ENCODE assay signal across 23 cellular contexts in the genomic region with DNA sequence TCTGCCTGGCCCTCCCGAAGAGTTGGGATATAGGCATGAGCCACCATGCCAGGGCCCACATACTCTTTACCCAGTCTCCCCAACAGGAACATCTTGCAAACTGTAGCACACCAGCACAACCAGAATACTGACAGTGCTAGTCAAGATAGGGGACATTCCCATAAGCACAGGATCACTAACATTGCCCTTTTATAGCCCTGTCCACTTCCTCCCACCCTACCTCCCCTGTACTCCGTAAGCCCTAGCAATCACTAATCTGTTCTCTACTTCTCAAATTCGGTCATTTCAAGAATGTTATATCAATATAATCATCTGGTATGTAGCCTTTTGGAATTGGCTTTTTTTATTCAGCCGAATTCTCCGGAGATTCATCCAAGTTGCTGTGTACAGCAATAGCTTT. TPM values are rescaled to one million over a fixed set of nuclear protein-coding genes. Genes with fewer than 3 reads are reported as not detected.
DNase-seq lines count a peak whose midpoint lies in the region; ATAC-seq and TF ChIP-seq lines count a peak whose summit lies in the region.
"Had no signal": no experiment of that assay in that cellular context is flagged by ENCODE, and none has a peak within 500 bp of the region (broad histone marks: within the 10 kb centered on the region; RNA-seq: fewer than 3 reads in every experiment).

No MANE protein-coding gene starts in this region.

- intact Hi-C loops in Right ventricle myocardium inferior (cut with DNase I), result loop anchor here (5.0 kb wide), 1 partner anchor 96 kb away; no protein-coding TSS in a partner anchor
- intact Hi-C loops in adrenal gland (cut with DNase I), result no loop called here

- H3K79me1 ChIP-seq in mesenchymal stem cell (replicated peaks; ENCODE audit: low read length, poor library complexity, severe bottlenecking), result peaks cover 18% of the 10 kb centered on the region

- H3K27ac ChIP-seq in cardiac muscle cell (peak overlapping the region; percentile 34), adrenal gland (peak overlapping the region; percentile 53 to 74 (median 68)), mesenchymal stem cell (ENCODE audit: low read length, poor library complexity, severe bottlenecking) (no peak overlapping the region)
- H3K27ac ChIP-seq: HL-60, PC-9 had no signal

- H4K91ac ChIP-seq in mesenchymal stem cell (ENCODE audit: low read length), result no peak overlapping the region

- H3K4me1 ChIP-seq in cardiac muscle cell (ENCODE audit: low read depth) (peaks cover 9% of the 10 kb centered on the region), adrenal gland (replicated peaks in 1 of 2) (peaks cover 15 to 39% of the 10 kb centered on the region in 2 donors), mesenchymal stem cell (ENCODE audit: control insufficient read depth, insufficient read depth, low read depth, low read length) (peaks cover 1% of the 10 kb centered on the region)

- no peak overlapping the region for H2BK15ac ChIP-seq in mesenchymal stem cell (ENCODE audit: low read depth, poor library complexity, severe bottlenecking)

- H2BK5ac ChIP-seq in mesenchymal stem cell (ENCODE audit: low read depth, low read length, poor library complexity, severe bottlenecking), result no peak overlapping the region

- H3K4me3 ChIP-seq in cardiac muscle cell (no peak overlapping the region), adrenal gland (no peak overlapping the region), mesenchymal stem cell (ENCODE audit: insufficient read depth in 1 of 2, low read depth in 1 of 2, low read length in 2 of 2) (no peak overlapping the region)
- H3K4me3 ChIP-seq: PC-9 had no signal

- H2AK5ac ChIP-seq in mesenchymal stem cell (ENCODE audit: low read length, severe bottlenecking), result no peak overlapping the region

- no peak overlapping the region for H2BK120ac ChIP-seq in mesenchymal stem cell (ENCODE audit: low read depth, low read length)

- no peak for ATAC-seq in Right ventricle myocardium inferior
- ATAC-seq in GM21515 (IDR thresholded peaks at IDR 0.05; ENCODE audit: unreplicated experiment), result no peak
- ATAC-seq: HCT116, HepG2 had no signal

- DNase-seq in cardiac muscle cell (ENCODE audit: low read depth in 1 of 2, low spot score in 1 of 2), result no peak
- no peak for DNase-seq in Right ventricle myocardium inferior (ENCODE audit: missing footprints)
- DNase-seq in adrenal gland, result no peak
- DNase-seq in mesenchymal stem cell, result no peak
- no peak for DNase-seq in activated CD4-positive, alpha-beta T cell treated with anti-CD3 and anti-CD28 coated beads, Interleukin-2, amount 50 U/mL, for 4 hours
- no peak for DNase-seq in HuH-7 (ENCODE audit: low spot score)
- DNase-seq: Caco-2; CD4-positive, alpha-beta T cell; DMS 273 treated with DMSO at 0.1 percent for 48 hours; DMS79 treated with DMSO at 0.1 percent for 48 hours; KG1; NCI-H1092; NCI-H1436 treated with DMSO at 0.1 percent for 48 hours; NCI-H1930; NCI-H2227 treated with DMSO at 0.1 percent for 48 hours; NCI-H510A treated with DMSO at 0.1 percent for 48 hours; NCI-H748 treated with DMSO at 0.1 percent for 48 hours; PC-9; RPMI8226 had no signal

- H2AFZ ChIP-seq in mesenchymal stem cell (ENCODE audit: low read depth, low read length), result no peak overlapping the region
- H2AFZ ChIP-seq: PC-9 had no signal

- 82 to 86% (median 86%) methylated on average over 5 of the region's 5 CpGs for WGBS in adrenal gland, 4 donors
- 96% methylated on average over 1 of the region's 5 CpGs for WGBS in mesenchymal stem cell

- TF ChIP-seq CTCF in cardiac muscle cell (IDR thresholded peaks at IDR 0.05; ENCODE audit: low read depth, low read length) (no peak), adrenal gland (IDR thresholded peaks at IDR 0.05) (no peak)

- H3K18ac ChIP-seq in mesenchymal stem cell (ENCODE audit: low read depth in 1 of 2, low read length in 2 of 2), result no peak overlapping the region

- H3K9me3 ChIP-seq in cardiac muscle cell (ENCODE audit: low read depth), result no peaks in the 10 kb centered on the region
- H3K9me3 ChIP-seq in adrenal gland (replicated peaks in 1 of 3), result no peaks in the 10 kb centered on the region
- no peaks in the 10 kb centered on the region for H3K9me3 ChIP-seq in mesenchymal stem cell (ENCODE audit: control insufficient read depth, low read length)
- H3K9me3 ChIP-seq: Caco-2 had no signal

- no peak overlapping the region for H2BK12ac ChIP-seq in mesenchymal stem cell (ENCODE audit: low read length in 2 of 2)

- no peak overlapping the region for H3K4me2 ChIP-seq in mesenchymal stem cell (ENCODE audit: low read length, poor library complexity, severe bottlenecking)
- H3K4me2 ChIP-seq: PC-9 had no signal

- no peak overlapping the region for H3K14ac ChIP-seq in mesenchymal stem cell (ENCODE audit: low read length in 2 of 2)

- peak overlapping the region; percentile 38 for H3K9ac ChIP-seq in mesenchymal stem cell (ENCODE audit: low read length)

- no peaks in the 10 kb centered on the region for H3K27me3 ChIP-seq in cardiac muscle cell
- no peaks in the 10 kb centered on the region for H3K27me3 ChIP-seq in adrenal gland
- no peaks in the 10 kb centered on the region for H3K27me3 ChIP-seq in mesenchymal stem cell (ENCODE audit: control insufficient read depth in 1 of 2, insufficient read depth in 1 of 2, low read length in 2 of 2)

- H3K23ac ChIP-seq in mesenchymal stem cell (ENCODE audit: low read length in 2 of 2), result no peak overlapping the region

- no peak for TF ChIP-seq POLR2A in adrenal gland (IDR thresholded peaks at IDR 0.05)

- H3K36me3 ChIP-seq in cardiac muscle cell (peaks cover 18% of the 10 kb centered on the region), adrenal gland (replicated peaks in 1 of 2) (peaks cover 0 to 34% of the 10 kb centered on the region in 2 donors), mesenchymal stem cell (ENCODE audit: control insufficient read depth in 1 of 2, insufficient read depth in 2 of 2, low read depth in 1 of 2, low read length in 2 of 2) (peaks cover 22 to 48% of the 10 kb centered on the region in 2 experiments)

- H3K4ac ChIP-seq in mesenchymal stem cell (ENCODE audit: low read depth in 1 of 2, low read length in 2 of 2), result no peak overlapping the region

- no peak overlapping the region for H4K8ac ChIP-seq in mesenchymal stem cell (ENCODE audit: low read length)

RNA-seq across cellular contexts. Expression of gene SDHB, which starts 5.9 kb away (rescaled TPM):
- total RNA-seq in cardiac muscle cell, result 126 and 160 TPM in 2 replicates
- 156 and 172 TPM in 2 replicates for polyA plus RNA-seq in cardiac muscle cell
- total RNA-seq in Right ventricle myocardium inferior, result 433 TPM
- total RNA-seq in adrenal gland, result 100 to 1,000 TPM; 108 to 243 (median 152) TPM
- polyA plus RNA-seq in adrenal gland, result 100 to 1,000 TPM in 1 of 3 donors, 10 to 100 TPM in 2; 52.3 to 228 (median 64.9) TPM
- polyA plus RNA-seq in mesenchymal stem cell (2013, experiment 1 of 2), result 106 TPM
- 107 TPM for polyA plus RNA-seq in mesenchymal stem cell (2013, experiment 2 of 2)

RNA-seq across cellular contexts. Expression of gene ATP13A2, which starts 36.2 kb away (rescaled TPM):
- total RNA-seq in cardiac muscle cell (44.7 and 70.9 TPM in 2 replicates), Right ventricle myocardium inferior (16.4 TPM), adrenal gland (10 to 100 TPM; 27.0 to 82.4 (median 43.7) TPM)
- polyA plus RNA-seq in cardiac muscle cell (55.1 and 76.8 TPM in 2 replicates), adrenal gland (10 to 100 TPM; 11.8 to 51.9 (median 34.1) TPM)
- 27.8 TPM for polyA plus RNA-seq in mesenchymal stem cell (2013, experiment 1 of 2)
- polyA plus RNA-seq in mesenchymal stem cell (2013, experiment 2 of 2), result 27.3 TPM
